ENCODE assay signal across 1 cellular context in genomic region chr1:173150795-173151194, GRCh38.
TF ChIP-seq lines count a peak whose summit lies in the region.

No MANE protein-coding gene starts in this region.

TF ChIP-seq in IMR-90, 13 proteins besides CTCF, POLR2A, EP300 and RAD21 (continued from another document):
- TF ChIP-seq CHD1 (IDR thresholded peaks at IDR 0.05; ENCODE audit: low read depth, low read length) (no peak), CEBPB (IDR thresholded peaks at IDR 0.05; ENCODE audit: low read depth, low read length) (no peak)
- TF ChIP-seq, protein P1, sequence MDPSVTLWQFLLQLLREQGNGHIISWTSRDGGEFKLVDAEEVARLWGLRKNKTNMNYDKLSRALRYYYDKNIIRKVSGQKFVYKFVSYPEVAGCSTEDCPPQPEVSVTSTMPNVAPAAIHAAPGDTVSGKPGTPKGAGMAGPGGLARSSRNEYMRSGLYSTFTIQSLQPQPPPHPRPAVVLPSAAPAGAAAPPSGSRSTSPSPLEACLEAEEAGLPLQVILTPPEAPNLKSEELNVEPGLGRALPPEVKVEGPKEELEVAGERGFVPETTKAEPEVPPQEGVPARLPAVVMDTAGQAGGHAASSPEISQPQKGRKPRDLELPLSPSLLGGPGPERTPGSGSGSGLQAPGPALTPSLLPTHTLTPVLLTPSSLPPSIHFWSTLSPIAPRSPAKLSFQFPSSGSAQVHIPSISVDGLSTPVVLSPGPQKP (IDR thresholded peaks at IDR 0.05; ENCODE audit: borderline replicate concordance, low read depth, low read length), result no peak
TF ChIP-seq in IMR-90: peak in this region for 0.
